Comparison of ENCODE assay signal across 9 cellular contexts in genomic region chr22:21646608-21647590, GRCh38. TPM values are rescaled to one million over a fixed set of nuclear protein-coding genes. Genes with fewer than 3 reads are reported as not detected.
DNase-seq lines count a peak whose midpoint lies in the region; ATAC-seq, FAIRE-seq and TF ChIP-seq lines count a peak whose summit lies in the region.
"Had no signal": no experiment of that assay in that cellular context is flagged by ENCODE, and none has a peak within 500 bp of the region (broad histone marks: within the 10 kb centered on the region; RNA-seq: fewer than 3 reads in every experiment).

No MANE protein-coding gene starts in this region.

- H2AK5ac ChIP-seq in neuronal stem cell (ENCODE audit: low read depth, low read length): peak overlapping the region; percentile 56

- peak overlapping the region; percentile 11 for H2BK5ac ChIP-seq in neuronal stem cell (ENCODE audit: low read length)

- FAIRE-seq in RCC 7860 (lab: Jason Lieb, UNC): no peak

- ATAC-seq in activated T-cell treated with anti-CD3 and anti-CD28 coated beads, Interleukin-2, amount 50 U/mL, for 72 hours (replicated peaks in 1 of 2): peak in 1 of 2 donors; percentile 13
- ATAC-seq in GM21576 (IDR thresholded peaks at IDR 0.05; ENCODE audit: unreplicated experiment): no peak

- H3K9me3 ChIP-seq in neuronal stem cell (replicated peaks in 1 of 2; ENCODE audit: control insufficient read depth in 2 of 2, insufficient read depth in 1 of 2, low read depth in 1 of 2, low read length in 2 of 2) (no peaks in the 10 kb centered on the region), tibial artery (no peaks in the 10 kb centered on the region)

- no peaks in the 10 kb centered on the region for H3K27me3 Mint-ChIP-seq in activated T-cell treated with anti-CD3 and anti-CD28 coated beads, Interleukin-2, amount 50 U/mL, for 72 hours (ENCODE audit: low read depth)

- peak overlapping the region; percentile 36 for H3K27ac ChIP-seq in neuronal stem cell (replicated peaks; ENCODE audit: low read length)
- no peak overlapping the region for H3K27ac ChIP-seq in tibial artery

- intact Hi-C loops in tibial artery (cut with DNase I; ENCODE audit: low total_unique reads): no loop called here

- H3K27ac Mint-ChIP-seq in activated T-cell treated with anti-CD3 and anti-CD28 coated beads, Interleukin-2, amount 50 U/mL, for 72 hours: no peak overlapping the region
- H3K27ac Mint-ChIP-seq: T-helper 1 cell treated with Interleukin-12 subunit alpha and Interleukin-12 subunit beta and Interleukin-4 antibody, amounts not matched to agents 30 μg/mL and 1 μg/mL, for 36 hours had no signal

- H3K36me3 Mint-ChIP-seq in activated T-cell treated with anti-CD3 and anti-CD28 coated beads, Interleukin-2, amount 50 U/mL, for 72 hours (ENCODE audit: insufficient read depth in 2 of 2): peaks cover 8 to 9% of the 10 kb centered on the region in 2 donors

- H3K4me1 Mint-ChIP-seq in activated T-cell treated with anti-CD3 and anti-CD28 coated beads, Interleukin-2, amount 50 U/mL, for 72 hours (ENCODE audit: low read depth): peaks cover 28% of the 10 kb centered on the region

- no CpG with 5 or more reads among the region's 14 CpGs for WGBS in neuronal stem cell (ENCODE audit: extremely low coverage in 2 of 2, insufficient read length in 2 of 2, insufficient replicate concordance in 1 of 2), 2 donors

- peaks cover 11% of the 10 kb centered on the region for H3K79me1 ChIP-seq in neuronal stem cell (ENCODE audit: low read depth, low read length)

- no peak overlapping the region for H3K14ac ChIP-seq in neuronal stem cell (ENCODE audit: low read length)

- DNase-seq in DMS 273 (lab: John Stamatoyannopoulos, UW; ENCODE audit: unreplicated experiment) (peak; percentile 87), LHCN-M2 (ENCODE audit: low read depth) (peak; percentile 73), RCC 7860 (ENCODE audit: low spot score) (peak; percentile 59), fibroblast of mammary gland (ENCODE audit: low read depth) (peak; percentile 77), neuronal stem cell (ENCODE audit: low spot score) (peak; percentile 78), tibial artery (peak; percentile 78 to 88)
- peak; percentile 75 to 77 for DNase-seq in activated T-cell treated with anti-CD3 and anti-CD28 coated beads, Interleukin-2, amount 50 U/mL, for 72 hours

- H3K4me1 ChIP-seq in neuronal stem cell (ENCODE audit: control insufficient read depth in 2 of 2, insufficient read depth in 1 of 2, low read depth in 1 of 2, low read length in 2 of 2) (peaks cover 13% of the 10 kb centered on the region in 2 donors), tibial artery (peaks cover 0 to 30% (median 22%) of the 10 kb centered on the region in 4 donors)

- no peak overlapping the region for H2BK12ac ChIP-seq in neuronal stem cell (ENCODE audit: low read length)

- H4K8ac ChIP-seq in neuronal stem cell (ENCODE audit: low read depth, low read length): peak overlapping the region; percentile 65

- peak overlapping the region; percentile 3 for H3K23ac ChIP-seq in neuronal stem cell (ENCODE audit: low read depth, low read length, poor library complexity)

- no peak overlapping the region for H2AFZ ChIP-seq in neuronal stem cell (ENCODE audit: low read length)

- no peaks in the 10 kb centered on the region for H3K27me3 ChIP-seq in neuronal stem cell (ENCODE audit: control insufficient read depth in 3 of 3, insufficient read depth in 3 of 3, low read depth in 1 of 3, low read length in 3 of 3)
- H3K27me3 ChIP-seq in tibial artery: no peaks in the 10 kb centered on the region

- H3K36me3 ChIP-seq in neuronal stem cell (replicated peaks in 1 of 2; ENCODE audit: control insufficient read depth in 2 of 2, insufficient read depth in 2 of 2, low read length in 2 of 2) (peaks cover 21 to 47% of the 10 kb centered on the region in 2 donors), tibial artery (peaks cover 0 to 8% (median 7%) of the 10 kb centered on the region in 3 donors)

- H3K4me2 ChIP-seq in neuronal stem cell (ENCODE audit: insufficient read depth, low read length, poor library complexity, severe bottlenecking): peak overlapping the region; percentile 11

- no peak overlapping the region for H3K9ac ChIP-seq in neuronal stem cell (ENCODE audit: low read depth, low read length, poor library complexity)

- H3K4me3 ChIP-seq in fibroblast of mammary gland (ENCODE audit: control insufficient read depth, low read depth, low read length) (no peak overlapping the region), neuronal stem cell (ENCODE audit: low read length in 2 of 2) (no peak overlapping the region), tibial artery (no peak overlapping the region)

- peak; percentile 90 for TF ChIP-seq CTCF in fibroblast of mammary gland (conservative IDR thresholded peaks at IDR 0.05; ENCODE audit: control insufficient read depth, insufficient read depth, low read depth, low read length)
- peak; percentile 81 to 89 for TF ChIP-seq CTCF in tibial artery (IDR thresholded peaks at IDR 0.05)

- H3K4ac ChIP-seq in neuronal stem cell (ENCODE audit: low read length): peak overlapping the region; percentile 66

- H4K91ac ChIP-seq in neuronal stem cell (ENCODE audit: low read depth, low read length, poor library complexity): no peak overlapping the region

- no peak overlapping the region for H2BK120ac ChIP-seq in neuronal stem cell (ENCODE audit: low read depth, low read length)

- no peaks in the 10 kb centered on the region for H3K9me3 Mint-ChIP-seq in activated T-cell treated with anti-CD3 and anti-CD28 coated beads, Interleukin-2, amount 50 U/mL, for 72 hours
- H3K9me3 Mint-ChIP-seq: T-helper 1 cell treated with Interleukin-12 subunit alpha and Interleukin-12 subunit beta and Interleukin-4 antibody, amounts not matched to agents 30 μg/mL and 1 μg/mL, for 36 hours had no signal

- no peak overlapping the region for H3K18ac ChIP-seq in neuronal stem cell (ENCODE audit: low read length)

- H3K4me3 Mint-ChIP-seq in activated T-cell treated with anti-CD3 and anti-CD28 coated beads, Interleukin-2, amount 50 U/mL, for 72 hours: no peak overlapping the region
- H3K4me3 Mint-ChIP-seq: T-helper 1 cell treated with Interleukin-12 subunit alpha and Interleukin-12 subunit beta and Interleukin-4 antibody, amounts not matched to agents 30 μg/mL and 1 μg/mL, for 36 hours had no signal

- no peak overlapping the region for H2BK15ac ChIP-seq in neuronal stem cell (ENCODE audit: low read length)

RNA-seq across cellular contexts. Expression of gene SDF2L1, which starts 4.8 kb away (rescaled TPM):
- 40.5 and 49.7 TPM in 2 replicates for total RNA-seq in LHCN-M2 (2014; rRNA removed)
- 61.1 TPM for polyA plus RNA-seq in LHCN-M2 (2012)
- 10 to 100 TPM; 22.8 to 29.9 TPM for total RNA-seq in activated T-cell treated with anti-CD3 and anti-CD28 coated beads, Interleukin-2, amount 50 U/mL, for 72 hours
- 9.6 TPM for polyA plus RNA-seq in neuronal stem cell (2013, experiment 1 of 2)
- polyA plus RNA-seq in neuronal stem cell (2013, experiment 2 of 2): 9.4 TPM

RNA-seq across cellular contexts. Expression of gene CCDC116, which starts 14.3 kb away (rescaled TPM):
- 0.06 and 0.26 TPM in 2 replicates for total RNA-seq in LHCN-M2 (2014; rRNA removed)
- 0.07 TPM for polyA plus RNA-seq in LHCN-M2 (2012)
- total RNA-seq in activated T-cell treated with anti-CD3 and anti-CD28 coated beads, Interleukin-2, amount 50 U/mL, for 72 hours: under 1 TPM; 0.22 to 0.51 TPM
- 0.10 TPM for polyA plus RNA-seq in neuronal stem cell (2013, experiment 1 of 2)
- 0.18 TPM for polyA plus RNA-seq in neuronal stem cell (2013, experiment 2 of 2)

RNA-seq across cellular contexts. Expression of gene YDJC, which starts 17.1 kb away (rescaled TPM):
- total RNA-seq in LHCN-M2 (2014; rRNA removed): 39.6 and 49.2 TPM in 2 replicates
- polyA plus RNA-seq in LHCN-M2 (2012): 15.4 TPM
- total RNA-seq in activated T-cell treated with anti-CD3 and anti-CD28 coated beads, Interleukin-2, amount 50 U/mL, for 72 hours: 10 to 100 TPM; 39.7 to 48.8 TPM
- polyA plus RNA-seq in neuronal stem cell (2013, experiment 1 of 2): 14.9 TPM
- 14.0 TPM for polyA plus RNA-seq in neuronal stem cell (2013, experiment 2 of 2)

RNA-seq across cellular contexts. Expression of gene PPIL2, which starts 18.9 kb away (rescaled TPM):
- total RNA-seq in LHCN-M2 (2014; rRNA removed): 27.8 and 29.6 TPM in 2 replicates
- polyA plus RNA-seq in LHCN-M2 (2012): 28.2 TPM
- total RNA-seq in activated T-cell treated with anti-CD3 and anti-CD28 coated beads, Interleukin-2, amount 50 U/mL, for 72 hours: 10 to 100 TPM; 36.4 to 39.5 TPM
- polyA plus RNA-seq in neuronal stem cell (2013, experiment 1 of 2): 23.0 TPM
- polyA plus RNA-seq in neuronal stem cell (2013, experiment 2 of 2): 23.7 TPM
